Comparison of ENCODE assay signal across 8 cellular contexts in genomic region chr9:132944294-132945185, GRCh38. TPM values are rescaled to one million over a fixed set of nuclear protein-coding genes. Genes with fewer than 3 reads are reported as not detected.
DNase-seq lines count a peak whose midpoint lies in the region; ATAC-seq, FAIRE-seq and TF ChIP-seq lines count a peak whose summit lies in the region.

Gene TSC1, minus strand, starts transcription at chr9:132944616. Its CDS starts 15,744 bp downstream, at chr9:132928872.

- H3K36me3 ChIP-seq in A673 (ENCODE audit: insufficient read depth, low read length, poor library complexity, severe bottlenecking) (no peaks in the 10 kb centered on the region), keratinocyte (ENCODE audit: control insufficient read depth in 2 of 2, extremely low read depth in 1 of 2, insufficient read depth in 2 of 2, low read length in 2 of 2) (no peaks in the 10 kb centered on the region)

- H3K4me1 ChIP-seq in A673 (ENCODE audit: insufficient read depth, low read length, poor library complexity, severe bottlenecking): peaks cover 11% of the 10 kb centered on the region
- peaks cover 29% of the 10 kb centered on the region for H3K4me1 ChIP-seq in keratinocyte (ENCODE audit: control insufficient read depth, extremely low read depth, insufficient read depth, low read length)

- ATAC-seq in GM19023 (IDR thresholded peaks at IDR 0.05; ENCODE audit: unreplicated experiment) (peak; percentile 71), HG03342 (IDR thresholded peaks at IDR 0.05; ENCODE audit: unreplicated experiment) (peak; percentile 79)

- DNase-seq in A673 (ENCODE audit: low spot score) (peak; percentile 96), NCI-H446 treated with DMSO at 0.1 percent for 48 hours (lab: John Stamatoyannopoulos, UW) (peak; percentile 78), cerebellar cortex (ENCODE audit: low spot score) (peak; percentile 91), keratinocyte (ENCODE audit: low read depth, low spot score) (peak; percentile 62)
- DNase-seq in activated CD4-positive, CD25-positive, alpha-beta regulatory T cell treated with anti-CD3 and anti-CD28 coated beads, Interleukin-2, amount 50 U/mL, for 72 hours: peak; percentile 98
- DNase-seq in stimulated activated CD4-positive, alpha-beta T cell treated with anti-CD3 and anti-CD28 coated beads, Interleukin-12 subunit alpha, Interleukin-12 subunit beta, amount 100 ng/mL, for 48 hours (ENCODE audit: low read depth in 2 of 3, low spot score in 1 of 3): peak; percentile 96 to 97 (median 96)

- peak within 1 kb of the TSS; percentile 100 for H3K27ac ChIP-seq in A673 (ENCODE audit: low read depth, low read length, poor library complexity, severe bottlenecking)
- peak within 1 kb of the TSS; percentile 97 for H3K27ac ChIP-seq in keratinocyte (ENCODE audit: control insufficient read depth, insufficient read depth, low read length)

- POLR2A ChIA-PET in A673 (lab: Charles Lee; ENCODE audit: low non-redundant PET): interaction anchor here (0.7 kb wide), 1 partner anchor 86 kb away, joined by 4 read pairs; no protein-coding TSS in a partner anchor

- peaks cover 41% of the 10 kb centered on the region for H3K79me2 ChIP-seq in keratinocyte (ENCODE audit: control insufficient read depth, insufficient read depth, low read length)

- peak within 1 kb of the TSS; percentile 72 for H2AFZ ChIP-seq in keratinocyte (ENCODE audit: control insufficient read depth, low read length)

- CTCF ChIA-PET in A673 (lab: Charles Lee): interaction anchor here (0.5 to 0.7 kb wide), 2 partner anchors 61 to 1305 kb away, joined by 3 to 4 read pairs; no protein-coding TSS in a partner anchor

- H3K9ac ChIP-seq in keratinocyte (ENCODE audit: control insufficient read depth, extremely low read depth, insufficient read depth, low read length): peak within 1 kb of the TSS; percentile 97

- H3K4me3 ChIP-seq in A673 (ENCODE audit: low read depth, low read length, poor library complexity, severe bottlenecking): peak within 1 kb of the TSS; percentile 98
- peak within 1 kb of the TSS; percentile 82 to 99 (median 90) for H3K4me3 ChIP-seq in keratinocyte (ENCODE audit: control insufficient read depth in 2 of 3, extremely low read depth in 1 of 3, insufficient read depth in 2 of 3, low read depth in 1 of 3, low read length in 3 of 3)

- no peaks in the 10 kb centered on the region for H3K9me1 ChIP-seq in keratinocyte (ENCODE audit: control insufficient read depth, extremely low read depth, insufficient read depth, low read length)

- dilution Hi-C loops in keratinocyte (cut with MboI; ENCODE audit: extremely low pct_ligation_motif_present, low sequenced_read_pairs): no loop called here

- no peaks in the 10 kb centered on the region for H4K20me1 ChIP-seq in keratinocyte (ENCODE audit: control insufficient read depth, extremely low read depth, insufficient read depth, low read length)

- intact Hi-C loops in A673 (cut with micrococcal nuclease; ENCODE audit: unreplicated experiment): no loop called here

- no peak for FAIRE-seq in keratinocyte (lab: Jason Lieb, UNC)

- H3K27me3 ChIP-seq in A673 (replicated peaks; ENCODE audit: insufficient read depth, low read depth, low read length, poor library complexity) (no peaks in the 10 kb centered on the region), keratinocyte (ENCODE audit: control insufficient read depth, extremely low read depth, insufficient read depth, low read length) (no peaks in the 10 kb centered on the region)

- TF ChIP-seq CTCF in A673 (conservative IDR thresholded peaks at IDR 0.05; ENCODE audit: low read depth, low read length): no peak
- TF ChIP-seq CTCF in keratinocyte (optimal IDR thresholded peaks at IDR 0.05 in 1 of 3, IDR thresholded peaks at IDR 0.05 in 1 of 3, conservative IDR thresholded peaks at IDR 0.05 in 1 of 3; ENCODE audit: extremely low read depth in 1 of 3, insufficient read depth in 2 of 3, low read length in 3 of 3): no peak

- no TSS peak for BruUV-seq in A673 (replicated peaks; lab: Mats Ljungman, UMichigan)

- no peaks in the 10 kb centered on the region for H3K9me3 ChIP-seq in A673 (ENCODE audit: low read depth, low read length, poor library complexity, severe bottlenecking)
- H3K9me3 ChIP-seq in keratinocyte (ENCODE audit: control insufficient read depth, low read depth, low read length): no peaks in the 10 kb centered on the region

- H3K4me2 ChIP-seq in keratinocyte (ENCODE audit: control insufficient read depth, extremely low read depth, insufficient read depth, low read depth, low read length): peak within 1 kb of the TSS; percentile 99

RNA-seq across cellular contexts. Expression of gene TSC1, which starts in this region (rescaled TPM):
- total RNA-seq in A673 (2021): 40.9 and 42.5 TPM in 2 replicates
- polyA plus RNA-seq in keratinocyte: 26.1 to 28.6 TPM (median 27.7 TPM) in 3 replicates
- 21.6 TPM for polyA plus RNA-seq in keratinocyte (2011; ENCODE audit: low read depth)
- 12.2 and 21.2 TPM in 2 replicates for polyA plus RNA-seq in keratinocyte (2011; cell fraction: cytosol; rRNA removed)
- polyA plus RNA-seq in keratinocyte (2011; cell fraction: nucleus; rRNA removed): 87.3 and 97.0 TPM in 2 replicates
- polyA plus RNA-seq in keratinocyte (2012; ENCODE audit: low replicate concordance): 13.2 and 14.6 TPM in 2 replicates
- polyA minus RNA-seq in keratinocyte: 41.8 to 99.1 TPM (median 79.9 TPM) in 3 replicates
- 18.6 TPM for polyA minus RNA-seq in keratinocyte (2011; cell fraction: cytosol; rRNA and poly(A)+ RNA removed)
- polyA minus RNA-seq in keratinocyte (2011; cell fraction: nucleus; rRNA and poly(A)+ RNA removed): 47.8 and 94.9 TPM in 2 replicates

Comparison
In these comparisons a context has a peak if more than half of its experiments do, and no peak if none do; other contexts are left out.
1. Peak in every context shown above with its lines: DNase-seq, ATAC-seq, H3K4me3 ChIP-seq and H3K27ac ChIP-seq.